In the genomic region with DNA sequence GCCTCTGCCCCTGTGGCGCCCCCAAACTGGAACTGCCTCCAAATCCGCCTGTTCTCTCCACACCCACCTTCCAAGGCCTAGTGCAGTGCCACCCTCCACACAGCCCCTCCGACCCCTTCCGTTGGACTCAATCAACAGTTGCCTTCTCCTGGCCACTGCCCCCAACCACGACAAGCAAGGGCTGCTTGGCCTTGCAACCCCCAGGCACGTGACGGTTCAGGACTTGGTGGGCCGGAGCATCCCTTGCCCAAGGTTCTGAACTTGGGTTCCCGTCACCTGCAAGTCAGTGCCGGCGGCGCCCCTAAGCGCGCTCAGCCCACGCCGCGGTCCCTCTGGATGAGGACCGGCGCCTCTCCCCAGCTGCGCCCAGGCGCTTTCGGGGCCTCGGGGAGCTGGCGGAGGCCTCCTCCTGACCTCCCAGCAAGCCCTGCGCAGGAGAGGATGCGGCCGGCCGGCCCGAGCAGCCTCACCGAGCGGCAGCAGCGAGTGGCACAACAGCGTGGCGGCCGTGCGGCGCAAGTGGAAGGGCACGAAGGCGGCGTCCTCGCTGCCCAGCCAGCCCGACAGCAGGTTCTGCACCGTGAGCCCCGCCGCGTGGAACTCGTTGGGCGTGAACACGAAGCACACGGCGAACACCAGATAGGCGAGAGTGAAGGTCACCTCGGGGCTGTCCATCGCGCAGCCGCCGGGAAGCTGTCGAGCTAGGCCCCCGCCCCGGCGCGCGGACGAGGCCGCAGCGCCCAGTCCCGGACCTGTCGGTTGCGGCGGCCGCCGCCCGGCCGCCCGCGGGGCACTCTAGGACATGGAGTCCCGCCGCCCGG, we compare ENCODE assay signal across 8 cellular contexts. TPM values are rescaled to one million over a fixed set of nuclear protein-coding genes. Genes with fewer than 3 reads are reported as not detected.
A peak's percentile ranks its signal among the peaks of the same experiment; 100 is the strongest.
DNase-seq lines count a peak whose midpoint lies in the region; ATAC-seq, FAIRE-seq and TF ChIP-seq lines count a peak whose summit lies in the region.

No MANE protein-coding gene starts in this region.

- H3K4me2 ChIP-seq in MM.1S (ENCODE audit: low read depth, low read length), result peak overlapping the region; percentile 98
- H3K4me2 ChIP-seq in neuronal stem cell (ENCODE audit: insufficient read depth, low read length, poor library complexity, severe bottlenecking), result peak overlapping the region; percentile 98

- H3K4me3 ChIP-seq in GM12865 (ENCODE audit: low read depth, low read length) (peak overlapping the region; percentile 75), MM.1S (ENCODE audit: low read length) (peak overlapping the region; percentile 94), neuronal stem cell (ENCODE audit: low read length in 2 of 2) (peak overlapping the region; percentile 74 to 97)

- H2BK15ac ChIP-seq in neuronal stem cell (ENCODE audit: low read length), result peak overlapping the region; percentile 6

- ATAC-seq in GM21737 (IDR thresholded peaks at IDR 0.05; ENCODE audit: unreplicated experiment), result peak; percentile 17

- H4K91ac ChIP-seq in neuronal stem cell (ENCODE audit: low read depth, low read length, poor library complexity), result no peak overlapping the region

- WGBS in neuronal stem cell (ENCODE audit: extremely low coverage in 2 of 2, insufficient read length in 2 of 2, insufficient replicate concordance in 1 of 2), 2 donors, result no CpG with 5 or more reads among the region's 79 CpGs

- H3K23ac ChIP-seq in neuronal stem cell (ENCODE audit: low read depth, low read length, poor library complexity), result peak overlapping the region; percentile 99

- H3K4ac ChIP-seq in neuronal stem cell (ENCODE audit: low read length), result no peak overlapping the region

- H3K36me3 ChIP-seq in MM.1S (replicated peaks; ENCODE audit: insufficient read depth, low read length), result 0 out of 2 replicates have a peak, but pooled peaks cover 3% of the 10 kb centered on the region
- H3K36me3 ChIP-seq in neuronal stem cell (replicated peaks in 1 of 2; ENCODE audit: control insufficient read depth in 2 of 2, insufficient read depth in 2 of 2, low read length in 2 of 2), result peaks cover 43 to 65% of the 10 kb centered on the region in 2 donors

- H3K9ac ChIP-seq in MM.1S (ENCODE audit: low read length), result peak overlapping the region; percentile 86
- peak overlapping the region; percentile 100 for H3K9ac ChIP-seq in neuronal stem cell (ENCODE audit: low read depth, low read length, poor library complexity)

- no peak for TF ChIP-seq CTCF in GM12865 (IDR thresholded peaks at IDR 0.05; ENCODE audit: insufficient read depth, low read depth, low read length, missing control alignments)
- no peak for TF ChIP-seq CTCF in MM.1S (IDR thresholded peaks at IDR 0.05; ENCODE audit: low read length)

- peak overlapping the region; percentile 98 for H3K14ac ChIP-seq in neuronal stem cell (ENCODE audit: low read length)

- H3K18ac ChIP-seq in neuronal stem cell (ENCODE audit: low read length), result peak overlapping the region; percentile 99

- peak overlapping the region; percentile 63; the same call in 1 of the 2 replicates for H3K27ac ChIP-seq in MM.1S (ENCODE audit: low read length)
- peak overlapping the region; percentile 85 for H3K27ac ChIP-seq in neuronal stem cell (replicated peaks; ENCODE audit: low read length)

- DNase-seq in GM12865 (ENCODE audit: low read depth) (peak; percentile 72), MM.1S (peak; percentile 64), activated gamma-delta T cell treated with Interleukin-2 at 50 U/mL for 16 hours (peak; percentile 30), frontal cortex (ENCODE audit: low spot score in 2 of 2) (peak; percentile 62 to 68), neuronal stem cell (ENCODE audit: low spot score) (peak; percentile 40), SHP77 treated with DMSO at 0.1 percent for 48 hours (lab: John Stamatoyannopoulos, UW) (no peak), DMS79 treated with DMSO at 0.1 percent for 48 hours (lab: John Stamatoyannopoulos, UW) (no peak)

- H3K9me3 ChIP-seq in MM.1S (replicated peaks; ENCODE audit: insufficient read depth, low read length), result no peaks in the 10 kb centered on the region
- H3K9me3 ChIP-seq in neuronal stem cell (replicated peaks in 1 of 2; ENCODE audit: control insufficient read depth in 2 of 2, insufficient read depth in 1 of 2, low read depth in 1 of 2, low read length in 2 of 2), result peaks cover 0 to 2% of the 10 kb centered on the region in 2 donors

- H2AFZ ChIP-seq in MM.1S (ENCODE audit: low read length) (peak overlapping the region; percentile 26), neuronal stem cell (ENCODE audit: low read length) (peak overlapping the region; percentile 94)

- H2BK5ac ChIP-seq in neuronal stem cell (ENCODE audit: low read length), result peak overlapping the region; percentile 96

- H2AK5ac ChIP-seq in neuronal stem cell (ENCODE audit: low read depth, low read length), result peak overlapping the region; percentile 98

- H2BK12ac ChIP-seq in neuronal stem cell (ENCODE audit: low read length), result peak overlapping the region; percentile 97

- peaks cover 39% of the 10 kb centered on the region for H3K79me1 ChIP-seq in neuronal stem cell (ENCODE audit: low read depth, low read length)

- peaks cover 89% of the 10 kb centered on the region for H3K79me2 ChIP-seq in MM.1S (ENCODE audit: low read length)

- H4K8ac ChIP-seq in neuronal stem cell (ENCODE audit: low read depth, low read length), result no peak overlapping the region

- peak overlapping the region; percentile 81 for H2BK120ac ChIP-seq in neuronal stem cell (ENCODE audit: low read depth, low read length)

- H3K4me1 ChIP-seq in MM.1S (ENCODE audit: low read length) (peaks cover 14% of the 10 kb centered on the region), neuronal stem cell (ENCODE audit: control insufficient read depth in 2 of 2, insufficient read depth in 1 of 2, low read depth in 1 of 2, low read length in 2 of 2) (peaks cover 14 to 16% of the 10 kb centered on the region in 2 donors)

- peaks cover 10% of the 10 kb centered on the region for H3F3A ChIP-seq in MM.1S (ENCODE audit: insufficient read depth, low read length)

- H4K20me1 ChIP-seq in MM.1S (ENCODE audit: insufficient read depth, low read length), result 0 out of 2 replicates have a peak, but pooled peaks cover 4% of the 10 kb centered on the region

- no peak for FAIRE-seq in frontal cortex (lab: Jason Lieb, UNC)

- no peaks in the 10 kb centered on the region for H3K27me3 ChIP-seq in MM.1S (replicated peaks; ENCODE audit: insufficient read depth, low read length)
- H3K27me3 ChIP-seq in neuronal stem cell (ENCODE audit: control insufficient read depth in 3 of 3, insufficient read depth in 3 of 3, low read depth in 1 of 3, low read length in 3 of 3), result no peaks in the 10 kb centered on the region

- H3K9me2 ChIP-seq in MM.1S (replicated peaks; ENCODE audit: insufficient read depth, low read length), result no peaks in the 10 kb centered on the region

RNA-seq across cellular contexts. Expression of a gene that starts 0.8 kb away (rescaled TPM):
- total RNA-seq in frontal cortex, result 13.5 TPM
- polyA plus RNA-seq in neuronal stem cell (2013, experiment 1 of 2), result 28.3 TPM
- polyA plus RNA-seq in neuronal stem cell (2013, experiment 2 of 2), result 26.4 TPM

RNA-seq across cellular contexts. Expression of a gene that starts 0.9 kb away (rescaled TPM):
- 2.0 TPM for total RNA-seq in frontal cortex
- polyA plus RNA-seq in neuronal stem cell (2013, experiment 1 of 2), result 110 TPM
- 108 TPM for polyA plus RNA-seq in neuronal stem cell (2013, experiment 2 of 2)

RNA-seq across cellular contexts. Expression of a gene that starts 8.3 kb away (rescaled TPM):
- 51.0 TPM for total RNA-seq in frontal cortex
- 44.6 TPM for polyA plus RNA-seq in neuronal stem cell (2013, experiment 1 of 2)
- polyA plus RNA-seq in neuronal stem cell (2013, experiment 2 of 2), result 44.5 TPM

RNA-seq across cellular contexts. Expression of a gene that starts 36.3 kb away (rescaled TPM):
- 0.82 TPM for total RNA-seq in frontal cortex
- 2.0 TPM for polyA plus RNA-seq in neuronal stem cell (2013, experiment 1 of 2)
- polyA plus RNA-seq in neuronal stem cell (2013, experiment 2 of 2), result 1.3 TPM

Comparison
In these comparisons a context has a peak if more than half of its experiments do, and no peak if none do; other contexts are left out.
1. DNase-seq: peak in GM12865 (single experiment), MM.1S (single experiment), activated gamma-delta T cell treated with Interleukin-2 at 50 U/mL for 16 hours (single experiment), frontal cortex (2 of 2) and neuronal stem cell (single experiment); none in SHP77 treated with DMSO at 0.1 percent for 48 hours (single experiment) and DMS79 treated with DMSO at 0.1 percent for 48 hours (single experiment).
2. Peak in every context shown above with its lines, with median percentiles within 50 percentile points of each other: H3K4me3 ChIP-seq.